In genomic region chr1:212219679-212220463, GRCh38 we compare ENCODE assay signal across 18 cellular contexts.
DNase-seq lines count a peak whose midpoint lies in the region; ATAC-seq and TF ChIP-seq lines count a peak whose summit lies in the region.
"Had no signal": no experiment of that assay in that cellular context is flagged by ENCODE, and none has a peak within 500 bp of the region (broad histone marks: within the 10 kb centered on the region; RNA-seq: fewer than 3 reads in every experiment).

No MANE protein-coding gene starts in this region.

- intact Hi-C loops in colonic mucosa (cut with DNase I) = no loop called here

- H3K4me3 Mint-ChIP-seq in brain = no peak overlapping the region
- H3K4me3 Mint-ChIP-seq: activated CD4-positive, alpha-beta memory T cell treated with anti-CD3 and anti-CD28 coated beads for 36 hours; activated naive CD4-positive, alpha-beta T cell treated with anti-CD3 and anti-CD28 coated beads, Interleukin-2, amount 10 ng/mL, durations not matched to agents 7 days and 5 days; natural killer cell treated with Interleukin-12 subunit alpha and Interleukin-12 subunit beta and Interleukin-15 and Interleukin-18, amount 100 ng/mL, for 72 hours; T-cell had no signal

- no peaks in the 10 kb centered on the region for H3K27me3 ChIP-seq in colonic mucosa
- H3K27me3 ChIP-seq: uterus had no signal

- peaks cover 0 to 4% (median 2%) of the 10 kb centered on the region in 5 experiments for H3K9me3 Mint-ChIP-seq in brain
- H3K9me3 Mint-ChIP-seq: activated CD4-positive, alpha-beta memory T cell treated with anti-CD3 and anti-CD28 coated beads for 36 hours; activated naive CD4-positive, alpha-beta T cell treated with anti-CD3 and anti-CD28 coated beads, Interleukin-2, amount 10 ng/mL, durations not matched to agents 7 days and 5 days; natural killer cell treated with Interleukin-12 subunit alpha and Interleukin-12 subunit beta and Interleukin-15 and Interleukin-18, amount 100 ng/mL, for 72 hours; T-cell had no signal

- 81 to 90% methylated on average over 4 to 5 of the region's 8 CpGs for WGBS in mesodermal cell (ENCODE audit: insufficient coverage in 2 of 2), 2 experiments

- peaks cover 18% of the 10 kb centered on the region for H3K4me1 Mint-ChIP-seq in brain

- H3K4me1 ChIP-seq in mesodermal cell (ENCODE audit: control insufficient read depth, insufficient read depth, low read length, poor library complexity, severe bottlenecking) = peaks cover 18% of the 10 kb centered on the region
- H3K4me1 ChIP-seq in colonic mucosa = no peaks in the 10 kb centered on the region

- no peaks in the 10 kb centered on the region for H3K27me3 Mint-ChIP-seq in brain
- H3K27me3 Mint-ChIP-seq: activated naive CD4-positive, alpha-beta T cell treated with anti-CD3 and anti-CD28 coated beads, Interleukin-2, amount 10 ng/mL, durations not matched to agents 7 days and 5 days had no signal

- CTCF ChIA-PET in AG04449 (lab: Yijun Ruan, JAX) = interaction anchor here (2.3 kb wide), 1 partner anchor 184 kb away, joined by 5 read pairs; the partner anchor contains the start of genes DTL and INTS7

- H3K9me3 ChIP-seq in mesodermal cell (ENCODE audit: control insufficient read depth, low read length) (no peaks in the 10 kb centered on the region), colonic mucosa (no peaks in the 10 kb centered on the region)
- H3K9me3 ChIP-seq: uterus had no signal

- H3K27ac Mint-ChIP-seq in brain = peak overlapping the region in 3 of 5 experiments; percentile 2 to 36 (median 35)
- H3K27ac Mint-ChIP-seq: activated CD4-positive, alpha-beta memory T cell treated with anti-CD3 and anti-CD28 coated beads for 36 hours; natural killer cell treated with Interleukin-12 subunit alpha and Interleukin-12 subunit beta and Interleukin-15 and Interleukin-18, amount 100 ng/mL, for 72 hours; T-cell had no signal

- no peak for ATAC-seq in activated CD4-positive, CD25-positive, alpha-beta regulatory T cell treated with anti-CD3 and anti-CD28 coated beads, Interleukin-2, amount 50 U/mL, for 24 hours
- ATAC-seq in HG02840 (IDR thresholded peaks at IDR 0.05; ENCODE audit: low FRiP score, unreplicated experiment) = no peak
- ATAC-seq: T-cell had no signal

- no peak overlapping the region for H3K4me3 ChIP-seq in AG04449 (ENCODE audit: low read depth, low read length)
- H3K4me3 ChIP-seq in mesodermal cell (ENCODE audit: extremely low read depth, insufficient read depth, low read length, poor library complexity, severe bottlenecking) = no peak overlapping the region
- no peak overlapping the region for H3K4me3 ChIP-seq in colonic mucosa
- H3K4me3 ChIP-seq: coronary artery, uterus had no signal

- H3K27ac ChIP-seq in mesodermal cell (ENCODE audit: low read depth, low read length, severe bottlenecking) (peak overlapping the region; percentile 1), colonic mucosa (no peak overlapping the region)
- H3K27ac ChIP-seq: coronary artery had no signal

- H3K36me3 Mint-ChIP-seq in brain = no peaks in the 10 kb centered on the region
- H3K36me3 Mint-ChIP-seq: activated CD4-positive, alpha-beta memory T cell treated with anti-CD3 and anti-CD28 coated beads for 36 hours; activated naive CD4-positive, alpha-beta T cell treated with anti-CD3 and anti-CD28 coated beads, Interleukin-2, amount 10 ng/mL, durations not matched to agents 7 days and 5 days; natural killer cell treated with Interleukin-12 subunit alpha and Interleukin-12 subunit beta and Interleukin-15 and Interleukin-18, amount 100 ng/mL, for 72 hours; T-cell had no signal

- POLR2A ChIA-PET in AG04449 (lab: Yijun Ruan, JAX) = no interaction called here

- H3K36me3 ChIP-seq in mesodermal cell (ENCODE audit: control insufficient read depth, insufficient read depth, low read length) = no peaks in the 10 kb centered on the region
- H3K36me3 ChIP-seq in colonic mucosa = no peaks in the 10 kb centered on the region
- H3K36me3 ChIP-seq: uterus had no signal

- DNase-seq in AG04449 (ENCODE audit: low read depth, low spot score) (peak; percentile 24), M059J (ENCODE audit: low read depth) (peak; percentile 66), COLO829 (ENCODE audit: low spot score) (no peak), colonic mucosa (no peak)
- DNase-seq: activated CD4-positive, alpha-beta memory T cell treated with anti-CD3 and anti-CD28 coated beads for 36 hours; activated naive CD4-positive, alpha-beta T cell treated with anti-CD3 and anti-CD28 coated beads, Interleukin-2, amount 10 ng/mL, durations not matched to agents 7 days and 5 days; DMS79 treated with DMSO at 0.1 percent for 48 hours; H7; NCI-H187; stimulated activated CD4-positive, alpha-beta T cell treated with anti-CD3 and anti-CD28 coated beads, Interleukin-15, amount 100 ng/mL, for 24 hours; T-cell; uterus had no signal

- no peak overlapping the region for H3K9ac ChIP-seq in colonic mucosa (ENCODE audit: low read depth in 2 of 2, low read length in 2 of 2)

- TF ChIP-seq CTCF in AG04449 (IDR thresholded peaks at IDR 0.05; ENCODE audit: insufficient read depth, low read length, missing control alignments) = no peak
- TF ChIP-seq CTCF in brain (conservative IDR thresholded peaks at IDR 0.05) = no peak
- TF ChIP-seq CTCF in colonic mucosa (IDR thresholded peaks at IDR 0.05) = no peak

Comparison
In these comparisons a context has a peak if more than half of its experiments do, and no peak if none do; other contexts are left out.
1. DNase-seq: peak in AG04449 (single experiment) and M059J (single experiment); none in COLO829 (single experiment) and colonic mucosa (single experiment).